ENCODE assay signal across 18 cellular contexts in the genomic region with DNA sequence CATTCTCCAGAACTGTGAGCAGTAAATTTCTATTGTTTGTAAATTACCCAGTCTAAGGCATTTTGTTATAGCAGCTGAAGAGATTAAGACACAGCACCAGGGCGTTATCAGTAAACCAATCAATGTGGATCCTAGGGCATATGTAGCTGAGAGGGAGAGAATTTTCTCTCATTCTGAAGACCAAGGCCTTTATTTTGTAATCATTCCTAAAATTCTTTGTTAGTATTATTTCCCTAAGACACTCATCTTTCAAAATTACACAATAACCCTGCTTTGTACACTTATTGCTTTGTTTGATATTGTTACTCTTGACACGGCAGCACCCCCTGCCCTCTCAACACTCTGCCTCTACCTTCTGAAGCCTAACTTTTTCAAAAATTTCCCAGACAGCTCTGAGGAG.
"Had no signal": no experiment of that assay in that cellular context is flagged by ENCODE, and none has a peak within 500 bp of the region (broad histone marks: within the 10 kb centered on the region; RNA-seq: fewer than 3 reads in every experiment).

No MANE protein-coding gene starts in this region.

- H3K9me3 ChIP-seq: colonic mucosa, esophagus squamous epithelium, heart right ventricle, ovary, suprapubic skin, thyroid gland, upper lobe of left lung, uterus had no signal

- ATAC-seq: heart right ventricle; left lobe of liver; natural killer cell; right cardiac atrium; stimulated activated effector memory CD8-positive, alpha-beta T cell treated with anti-CD3 and anti-CD28 coated beads, Interleukin-12 subunit alpha, Interleukin-12 subunit beta, amount 100 ng/mL, for 72 hours; stimulated activated naive CD8-positive, alpha-beta T cell treated with anti-CD3 and anti-CD28 coated beads, Interleukin-15, Interleukin-2, amounts not matched to agents 100 U/mL and 50 U/mL, for 24 hours had no signal

- H3K27ac ChIP-seq: colonic mucosa, esophagus squamous epithelium, heart right ventricle, ovary, suprapubic skin, thyroid gland, upper lobe of left lung, uterus had no signal

- DNase-seq: colonic mucosa; dermis blood vessel endothelial cell; esophagus squamous epithelium; heart right ventricle; hypothalamus; islet precursor cell; natural killer cell; ovary; right cardiac atrium; stimulated activated CD4-positive, alpha-beta T cell treated with anti-CD3 and anti-CD28 coated beads, Interleukin-4, amount 100 ng/mL, for 1 hour; stimulated activated CD8-positive, alpha-beta memory T cell treated with anti-CD3 and anti-CD28 coated beads, Interleukin-4, amount 100 ng/mL, for 48 hours; stimulated activated naive CD8-positive, alpha-beta T cell treated with anti-CD3 and anti-CD28 coated beads, Interleukin-15, Interleukin-2, amounts not matched to agents 100 U/mL and 50 U/mL, for 24 hours; thyroid gland; upper lobe of left lung; uterus had no signal

- H3K4me3 ChIP-seq: colonic mucosa, esophagus squamous epithelium, heart right ventricle, ovary, suprapubic skin, thyroid gland, upper lobe of left lung, uterus had no signal

- H3K27me3 ChIP-seq: colonic mucosa, esophagus squamous epithelium, heart right ventricle, ovary, suprapubic skin, thyroid gland, upper lobe of left lung, uterus had no signal

- H3K4me1 ChIP-seq: colonic mucosa, esophagus squamous epithelium, heart right ventricle, suprapubic skin, upper lobe of left lung, uterus had no signal

- H3K36me3 ChIP-seq: colonic mucosa, esophagus squamous epithelium, heart right ventricle, ovary, suprapubic skin, thyroid gland, upper lobe of left lung, uterus had no signal
